In the genomic region with DNA sequence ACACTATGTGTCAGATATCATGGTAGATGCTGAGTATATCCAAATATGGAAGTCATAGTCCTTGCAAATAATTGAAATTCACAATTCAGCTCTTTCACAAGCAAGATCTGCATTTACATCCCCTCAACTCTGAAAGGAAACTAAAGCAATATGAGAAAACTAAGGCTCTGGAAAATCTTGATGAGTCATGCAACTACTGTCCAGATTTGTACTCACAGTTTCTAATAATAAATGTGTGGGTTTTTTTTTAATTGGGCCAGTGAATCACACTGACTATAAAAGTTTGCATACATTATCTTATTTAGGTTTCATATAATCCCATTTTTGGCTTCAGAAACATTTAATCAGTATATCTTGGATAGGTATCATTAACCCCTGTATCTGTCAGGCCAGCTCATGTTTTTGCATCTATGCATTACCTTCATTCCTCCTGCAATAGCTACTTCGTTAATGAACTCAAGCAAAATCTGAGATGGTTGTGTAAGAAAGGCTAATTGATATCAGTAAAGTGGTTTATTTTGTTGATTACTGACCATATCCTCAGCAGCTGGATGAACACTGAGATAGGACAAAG, we compare ENCODE assay signal across 12 cellular contexts. TPM values are rescaled to one million over a fixed set of nuclear protein-coding genes. Genes with fewer than 3 reads are reported as not detected.
A peak's percentile ranks its signal among the peaks of the same experiment; 100 is the strongest.
DNase-seq lines count a peak whose midpoint lies in the region; ATAC-seq and TF ChIP-seq lines count a peak whose summit lies in the region.
"Had no signal": no experiment of that assay in that cellular context is flagged by ENCODE, and none has a peak within 500 bp of the region (broad histone marks: within the 10 kb centered on the region; RNA-seq: fewer than 3 reads in every experiment).

No MANE protein-coding gene starts in this region.

- ATAC-seq in T-helper 17 cell: no peak

- no peaks in the 10 kb centered on the region for H3K4me1 Mint-ChIP-seq in T-helper 2 cell treated with Interferon-gamma antibody and Interleukin-4, amounts not matched to agents 5 μg/mL and 100 μg/mL, for 36 hours (ENCODE audit: low read depth)
- H3K4me1 Mint-ChIP-seq in T-helper 17 cell: no peaks in the 10 kb centered on the region
- H3K4me1 Mint-ChIP-seq: naive B cell had no signal

- H3K27me3 Mint-ChIP-seq in T-helper 2 cell treated with Interferon-gamma antibody and Interleukin-4, amounts not matched to agents 5 μg/mL and 100 μg/mL, for 36 hours (ENCODE audit: low read depth): no peaks in the 10 kb centered on the region
- H3K27me3 Mint-ChIP-seq in T-helper 17 cell: no peaks in the 10 kb centered on the region
- H3K27me3 Mint-ChIP-seq: naive B cell had no signal

- no peaks in the 10 kb centered on the region for H3K9me3 Mint-ChIP-seq in T-helper 2 cell treated with Interferon-gamma antibody and Interleukin-4, amounts not matched to agents 5 μg/mL and 100 μg/mL, for 36 hours

- peak overlapping the region; percentile 96 for H3K27ac ChIP-seq in brain microvascular endothelial cell

- no peak for TF ChIP-seq CTCF in brain microvascular endothelial cell (IDR thresholded peaks at IDR 0.05; ENCODE audit: low read depth, low read length, missing control alignments)

- peak; percentile 58 for DNase-seq in GM04503 (ENCODE audit: low read depth)
- DNase-seq in LHCN-M2 (ENCODE audit: low read depth): peak; percentile 90
- DNase-seq in brain microvascular endothelial cell: peak; percentile 30
- DNase-seq in non-pigmented ciliary epithelial cell (ENCODE audit: low read depth): peak; percentile 77
- DNase-seq in NCI-H146 (lab: John Stamatoyannopoulos, UW): no peak
- DNase-seq in NCI-H1436 treated with DMSO at 0.1 percent for 48 hours (lab: John Stamatoyannopoulos, UW): no peak
- no peak for DNase-seq in T-helper 2 cell treated with Interferon-gamma antibody and Interleukin-4, amounts not matched to agents 5 μg/mL and 100 μg/mL, for 36 hours (ENCODE audit: low spot score)
- DNase-seq in T-helper 17 cell: no peak
- DNase-seq: activated naive CD4-positive, alpha-beta T cell treated with Interleukin-2 at 50 U/mL for 16 hours; naive B cell; NCI-H1930 had no signal

- H3K9me3 ChIP-seq in T-helper 17 cell (ENCODE audit: control insufficient read depth, low read length, poor library complexity, severe bottlenecking): no peaks in the 10 kb centered on the region

- in situ Hi-C loops in brain microvascular endothelial cell (cut with HindIII; ENCODE audit: low pct_ligation_motif_present, low sequenced_read_pairs): no loop called here

- H3K4me3 ChIP-seq in brain microvascular endothelial cell (ENCODE audit: low read depth, low read length): no peak overlapping the region

- no peaks in the 10 kb centered on the region for H3K27me3 ChIP-seq in brain microvascular endothelial cell (replicated peaks)

- no peak overlapping the region for H3K27ac Mint-ChIP-seq in T-helper 2 cell treated with Interferon-gamma antibody and Interleukin-4, amounts not matched to agents 5 μg/mL and 100 μg/mL, for 36 hours
- no peak overlapping the region for H3K27ac Mint-ChIP-seq in T-helper 17 cell
- H3K27ac Mint-ChIP-seq: naive B cell had no signal

- no peaks in the 10 kb centered on the region for H3K36me3 Mint-ChIP-seq in T-helper 2 cell treated with Interferon-gamma antibody and Interleukin-4, amounts not matched to agents 5 μg/mL and 100 μg/mL, for 36 hours (ENCODE audit: low read depth)
- no peaks in the 10 kb centered on the region for H3K36me3 Mint-ChIP-seq in T-helper 17 cell (ENCODE audit: low read depth)
- H3K36me3 Mint-ChIP-seq: naive B cell had no signal

- no peak overlapping the region for H3K4me3 Mint-ChIP-seq in T-helper 2 cell treated with Interferon-gamma antibody and Interleukin-4, amounts not matched to agents 5 μg/mL and 100 μg/mL, for 36 hours
- H3K4me3 Mint-ChIP-seq in T-helper 17 cell: no peak overlapping the region
- H3K4me3 Mint-ChIP-seq: naive B cell had no signal

- no peaks in the 10 kb centered on the region for H3K36me3 ChIP-seq in brain microvascular endothelial cell (replicated peaks)

RNA-seq across cellular contexts. Expression of a gene that starts 58.7 kb away (rescaled TPM):
- 30.3 and 34.1 TPM in 2 replicates for total RNA-seq in LHCN-M2 (2014; rRNA removed)
- 55.3 TPM for polyA plus RNA-seq in LHCN-M2 (2012)
- total RNA-seq in T-helper 17 cell: not detected
- total RNA-seq: T-helper 2 cell treated with Interferon-gamma antibody and Interleukin-4, amounts not matched to agents 100 ng/mL and 5 ng/mL, for 36 hours had no signal

Comparison
In these comparisons a context has a peak if more than half of its experiments do, and no peak if none do; other contexts are left out.
1. DNase-seq: peak in GM04503 (single experiment), LHCN-M2 (single experiment), brain microvascular endothelial cell (single experiment) and non-pigmented ciliary epithelial cell (single experiment); none in NCI-H146 (single experiment), NCI-H1436 treated with DMSO at 0.1 percent for 48 hours (single experiment), T-helper 2 cell treated with Interferon-gamma antibody and Interleukin-4, amounts not matched to agents 5 μg/mL and 100 μg/mL, for 36 hours (single experiment) and T-helper 17 cell (0 of 3).
2. RNA of a gene that starts 58.7 kb away (total RNA-seq): 30.3 to 34.1 TPM in LHCN-M2; not detected in T-helper 17 cell; every median in the first group is over 10 times any median in the second.